ENCODE assay signal across 11 cellular contexts in genomic region chr7:27102578-27103442, GRCh38. TPM values are rescaled to one million over a fixed set of nuclear protein-coding genes. Genes with fewer than 3 reads are reported as not detected.
DNase-seq lines count a peak whose midpoint lies in the region; ATAC-seq, FAIRE-seq and TF ChIP-seq lines count a peak whose summit lies in the region.
"Had no signal": no experiment of that assay in that cellular context is flagged by ENCODE, and none has a peak within 500 bp of the region (broad histone marks: within the 10 kb centered on the region; RNA-seq: fewer than 3 reads in every experiment).

TSS of gene HOXA2 (minus strand) at chr7:27102683. CDS start at chr7:27102500, 183 bp downstream.

- H3K9ac ChIP-seq in IMR-90 (ENCODE audit: low read depth, low read length): peak within 1 kb of the TSS; percentile 93

- in situ Hi-C loops in IMR-90 (cut with MboI; ENCODE audit: low sequenced_read_pairs): loop anchor here (5.0 to 10.0 kb wide), 4 partner anchors 39 to 1241 kb away; partner anchors contain the start of gene HOXA5

- H4K5ac ChIP-seq in IMR-90 (ENCODE audit: low read depth, low read length): peak within 1 kb of the TSS; percentile 82

- 0% methylated on average over 9 of the region's 29 CpGs; no CpG with 5 or more reads in 1 of the 2 experiments for WGBS in IMR-90 (ENCODE audit: extremely low coverage in 2 of 2, insufficient read length in 1 of 2), 2 experiments
- WGBS in small intestine, 3 donors: 8 to 13% (median 9%) methylated on average over 29 of the region's 29 CpGs
- whole genome bisulfite sequencing in testis, 2 donors: 5 to 9% methylated on average over 29 of the region's 29 CpGs

- TF ChIP-seq CTCF in IMR-90 (conservative IDR thresholded peaks at IDR 0.05; ENCODE audit: low read depth, low read length) (no peak), testis (IDR thresholded peaks at IDR 0.05) (no peak), A673 (conservative IDR thresholded peaks at IDR 0.05; ENCODE audit: low read depth, low read length) (no peak)

- H3K36me3 ChIP-seq in IMR-90 (ENCODE audit: control insufficient read depth, insufficient read depth, low read length) (peaks cover 10% of the 10 kb centered on the region), small intestine (ENCODE audit: control insufficient read depth in 2 of 2, insufficient read depth in 2 of 2, low read length in 2 of 2) (no peaks in the 10 kb centered on the region), testis (ENCODE audit: low read depth, missing control alignments) (no peaks in the 10 kb centered on the region), A673 (ENCODE audit: insufficient read depth, low read length, poor library complexity, severe bottlenecking) (no peaks in the 10 kb centered on the region)

- peaks cover 9% of the 10 kb centered on the region for H3K4me1 Mint-ChIP-seq in activated T-helper 2 cell treated with anti-CD3 and anti-CD28 coated beads, Interferon-gamma antibody, Interleukin-2, Interleukin-4, amounts not matched to agents 10 μg/mL and 5 μg/mL and 100 μg/mL, durations not matched to agents 14 hours and 24 hours and 36 hours (ENCODE audit: low read depth)

- peak within 1 kb of the TSS; percentile 91 for H3K4ac ChIP-seq in IMR-90 (ENCODE audit: low read depth, low read length)

- H3K9me3 ChIP-seq in IMR-90 (ENCODE audit: control insufficient read depth, insufficient read depth, low read length) (no peaks in the 10 kb centered on the region), small intestine (ENCODE audit: control insufficient read depth, low read depth) (no peaks in the 10 kb centered on the region), testis (no peaks in the 10 kb centered on the region), A673 (ENCODE audit: low read depth, low read length, poor library complexity, severe bottlenecking) (no peaks in the 10 kb centered on the region)
- H3K9me3 ChIP-seq: tibial artery had no signal

- ATAC-seq in IMR-90 (ENCODE audit: low read depth): peak; percentile 18

- peak within 1 kb of the TSS; percentile 76 for H2AK5ac ChIP-seq in IMR-90 (ENCODE audit: low read depth, low read length)

- no peaks in the 10 kb centered on the region for H3K27me3 ChIP-seq in IMR-90 (ENCODE audit: control insufficient read depth, insufficient read depth, low read length)
- peaks cover 5 to 13% of the 10 kb centered on the region in 2 donors for H3K27me3 ChIP-seq in small intestine (ENCODE audit: control insufficient read depth in 2 of 2, insufficient read depth in 2 of 2, low read length in 2 of 2)
- no peaks in the 10 kb centered on the region for H3K27me3 ChIP-seq in testis
- peaks cover 100% of the 10 kb centered on the region for H3K27me3 ChIP-seq in A673 (replicated peaks; ENCODE audit: insufficient read depth, low read depth, low read length, poor library complexity)
- H3K27me3 ChIP-seq: tibial artery had no signal

- no peaks in the 10 kb centered on the region for H3K9me1 ChIP-seq in IMR-90 (ENCODE audit: insufficient read depth, low read length)

- H4K20me1 ChIP-seq in IMR-90 (ENCODE audit: insufficient read depth, low read length): 0 out of 2 replicates have a peak, but pooled peaks cover 7% of the 10 kb centered on the region

- H3K4me2 ChIP-seq in IMR-90 (ENCODE audit: low read depth, low read length): peak within 1 kb of the TSS; percentile 97

- no peak within 1 kb of the TSS for H3K4me3 Mint-ChIP-seq in activated T-helper 2 cell treated with anti-CD3 and anti-CD28 coated beads, Interferon-gamma antibody, Interleukin-2, Interleukin-4, amounts not matched to agents 10 μg/mL and 5 μg/mL and 100 μg/mL, durations not matched to agents 14 hours and 24 hours and 36 hours (ENCODE audit: low read depth)
- H3K4me3 Mint-ChIP-seq: T-helper 2 cell treated with Interferon-gamma antibody and Interleukin-4, amounts not matched to agents 5 μg/mL and 100 μg/mL, for 36 hours had no signal

- dilution Hi-C loops in IMR-90 (cut with HindIII; ENCODE audit: low sequenced_read_pairs, unreplicated experiment): no loop called here

- CTCF ChIA-PET in IMR-90 (lab: Yijun Ruan, JAX): no interaction called here
- CTCF ChIA-PET in A673 (lab: Charles Lee): no interaction called here

- POLR2A ChIA-PET in IMR-90 (lab: Charles Lee; ENCODE audit: unreplicated experiment) (no interaction called here), A673 (lab: Charles Lee; ENCODE audit: low non-redundant PET) (no interaction called here)

- H3K9me3 Mint-ChIP-seq in activated T-helper 2 cell treated with anti-CD3 and anti-CD28 coated beads, Interferon-gamma antibody, Interleukin-2, Interleukin-4, amounts not matched to agents 10 μg/mL and 5 μg/mL and 100 μg/mL, durations not matched to agents 14 hours and 24 hours and 36 hours: no peaks in the 10 kb centered on the region
- H3K9me3 Mint-ChIP-seq: T-helper 2 cell treated with Interferon-gamma antibody and Interleukin-4, amounts not matched to agents 5 μg/mL and 100 μg/mL, for 36 hours had no signal

- TF ChIP-seq RAD21 in IMR-90 (IDR thresholded peaks at IDR 0.05; ENCODE audit: low read length): no peak

- peak within 1 kb of the TSS; percentile 88 for H2AFZ ChIP-seq in IMR-90 (replicated peaks; ENCODE audit: low read length, poor library complexity)

- no peak for FAIRE-seq in small intestine (lab: Jason Lieb, UNC)

- H2BK120ac ChIP-seq in IMR-90 (ENCODE audit: low read depth, low read length): peak within 1 kb of the TSS; percentile 84

- peaks cover 32% of the 10 kb centered on the region for H3K36me3 Mint-ChIP-seq in activated T-helper 2 cell treated with anti-CD3 and anti-CD28 coated beads, Interferon-gamma antibody, Interleukin-2, Interleukin-4, amounts not matched to agents 10 μg/mL and 5 μg/mL and 100 μg/mL, durations not matched to agents 14 hours and 24 hours and 36 hours (ENCODE audit: low read depth)

- H4K91ac ChIP-seq in IMR-90 (ENCODE audit: insufficient read depth, low read depth, low read length): peak within 1 kb of the TSS; percentile 86

- H3K27ac Mint-ChIP-seq in activated T-helper 2 cell treated with anti-CD3 and anti-CD28 coated beads, Interferon-gamma antibody, Interleukin-2, Interleukin-4, amounts not matched to agents 10 μg/mL and 5 μg/mL and 100 μg/mL, durations not matched to agents 14 hours and 24 hours and 36 hours: no peak within 1 kb of the TSS
- H3K27ac Mint-ChIP-seq: T-helper 2 cell treated with Interferon-gamma antibody and Interleukin-4, amounts not matched to agents 5 μg/mL and 100 μg/mL, for 36 hours had no signal

- peak within 1 kb of the TSS; percentile 81 for H3K14ac ChIP-seq in IMR-90 (replicated peaks; ENCODE audit: low read depth, low read length)

- H3K4me3 ChIP-seq in IMR-90 (ENCODE audit: insufficient read depth, low read depth, low read length) (peak within 1 kb of the TSS; percentile 52), small intestine (ENCODE audit: low read depth in 1 of 2, low read length in 2 of 2) (peak within 1 kb of the TSS; percentile 10 to 17), testis (no peak within 1 kb of the TSS), A673 (ENCODE audit: low read depth, low read length, poor library complexity, severe bottlenecking) (no peak within 1 kb of the TSS)

- H3K4me1 ChIP-seq in IMR-90 (ENCODE audit: control insufficient read depth, insufficient read depth, low read length): peaks cover 31% of the 10 kb centered on the region
- peaks cover 2% of the 10 kb centered on the region in 2 donors for H3K4me1 ChIP-seq in small intestine (ENCODE audit: control insufficient read depth in 2 of 2, insufficient read depth in 1 of 2, low read depth in 1 of 2, low read length in 1 of 2)
- H3K4me1 ChIP-seq in testis: no peaks in the 10 kb centered on the region
- no peaks in the 10 kb centered on the region for H3K4me1 ChIP-seq in A673 (ENCODE audit: insufficient read depth, low read length, poor library complexity, severe bottlenecking)

- H4K8ac ChIP-seq in IMR-90 (ENCODE audit: low read depth in 2 of 2, low read length in 2 of 2): peak within 1 kb of the TSS; percentile 54 to 84

- peaks cover 0 to 20% of the 10 kb centered on the region in 2 experiments; a peak in 2 of 4 replicates for H3K79me1 ChIP-seq in IMR-90 (ENCODE audit: low read depth in 1 of 2, low read length in 2 of 2)

- peak within 1 kb of the TSS; percentile 86 for H2AK9ac ChIP-seq in IMR-90 (replicated peaks; ENCODE audit: low read depth, low read length, poor library complexity)

- H3K27me3 Mint-ChIP-seq in activated T-helper 2 cell treated with anti-CD3 and anti-CD28 coated beads, Interferon-gamma antibody, Interleukin-2, Interleukin-4, amounts not matched to agents 10 μg/mL and 5 μg/mL and 100 μg/mL, durations not matched to agents 14 hours and 24 hours and 36 hours (ENCODE audit: low read depth): peaks cover 78% of the 10 kb centered on the region

- peak within 1 kb of the TSS; percentile 96 for H3K27ac ChIP-seq in IMR-90 (ENCODE audit: insufficient read depth, low read length)
- H3K27ac ChIP-seq in small intestine (ENCODE audit: low read depth in 1 of 2, low read length in 1 of 2): peak within 1 kb of the TSS; percentile 59 to 87
- H3K27ac ChIP-seq in testis: no peak within 1 kb of the TSS
- H3K27ac ChIP-seq in A673 (ENCODE audit: low read depth, low read length, poor library complexity, severe bottlenecking): no peak within 1 kb of the TSS
- H3K27ac ChIP-seq: tibial artery had no signal

- H3K18ac ChIP-seq in IMR-90 (ENCODE audit: low read depth, low read length): peak within 1 kb of the TSS; percentile 93

- H2BK20ac ChIP-seq in IMR-90 (ENCODE audit: low read depth, low read length): peak within 1 kb of the TSS; percentile 82

- H3K56ac ChIP-seq in IMR-90 (ENCODE audit: extremely low read depth, insufficient read depth, low read length): peak within 1 kb of the TSS; percentile 86

- intact Hi-C loops in IMR-90 (cut with micrococcal nuclease) (no loop called here), testis (cut with DNase I; ENCODE audit: low total_unique reads) (no loop called here), A673 (cut with micrococcal nuclease; ENCODE audit: unreplicated experiment) (no loop called here)
- intact Hi-C loops in activated T-helper 2 cell treated with anti-CD3 and anti-CD28 coated beads, Interferon-gamma antibody, Interleukin-2, Interleukin-4, amounts not matched to agents 10 μg/mL and 5 μg/mL and 100 μg/mL, durations not matched to agents 14 hours and 24 hours and 36 hours (cut with micrococcal nuclease): loop anchor here (5.0 kb wide), 1 partner anchor 1304 kb away; no protein-coding TSS in a partner anchor

- peak within 1 kb of the TSS; percentile 96 for H3K23ac ChIP-seq in IMR-90 (ENCODE audit: low read depth, low read length)

- TF ChIP-seq POLR2A in IMR-90 (IDR thresholded peaks at IDR 0.05; ENCODE audit: low read depth, low read length): no peak
- TF ChIP-seq POLR2A in testis (IDR thresholded peaks at IDR 0.05): no peak

- peak within 1 kb of the TSS; percentile 95 for H2BK5ac ChIP-seq in IMR-90 (ENCODE audit: low read depth, low read length, poor library complexity, severe bottlenecking)

- peak within 1 kb of the TSS; percentile 71; the same call in 2 of the 3 replicates for H2BK15ac ChIP-seq in IMR-90 (ENCODE audit: low read depth, low read length)

- DNase-seq in IMR-90 (peak; percentile 91), astrocyte of the hippocampus (ENCODE audit: low read depth, low spot score) (peak; percentile 25), kidney tubule cell (ENCODE audit: low spot score) (peak; percentile 67), small intestine (no peak), testis (no peak), A673 (ENCODE audit: low spot score) (no peak), NCI-H524 (lab: John Stamatoyannopoulos, UW) (no peak)
- DNase-seq in activated T-helper 2 cell treated with anti-CD3 and anti-CD28 coated beads, Interferon-gamma antibody, Interleukin-2, Interleukin-4, amounts not matched to agents 10 μg/mL and 5 μg/mL and 100 μg/mL, durations not matched to agents 14 hours and 24 hours and 36 hours (ENCODE audit: low spot score): no peak
- DNase-seq: cortex of kidney, tibial artery had no signal

- no TSS peak for BruUV-seq in IMR-90 (replicated peaks; lab: Mats Ljungman, UMichigan)
- BruUV-seq in A673 (replicated peaks; lab: Mats Ljungman, UMichigan): no TSS peak

RNA-seq across cellular contexts. Expression of gene HOXA2, which starts in this region (rescaled TPM):
- 1.6 and 1.7 TPM in 2 replicates for total RNA-seq in IMR-90 (2012; rRNA removed)
- 2.4 and 3.9 TPM in 2 replicates for polyA plus RNA-seq in IMR-90 (2012; rRNA removed)
- polyA plus RNA-seq in IMR-90 (2012; cell fraction: cytosol; rRNA removed): 0.93 and 1.8 TPM in 2 replicates
- 5.2 and 14.9 TPM in 2 replicates for polyA plus RNA-seq in IMR-90 (2012; cell fraction: nucleus; rRNA removed; ENCODE audit: low replicate concordance)
- under 1 TPM in 1 of 3 donors, not detected in 2; 0.97 TPM for polyA plus RNA-seq in small intestine
- total RNA-seq in activated T-helper 2 cell treated with anti-CD3 and anti-CD28 coated beads, Interferon-gamma antibody, Interleukin-2, Interleukin-4, amounts not matched to agents 10 μg/mL and 5 μg/mL and 100 μg/mL, durations not matched to agents 14 hours and 24 hours and 36 hours: not detected in 2 replicates
- total RNA-seq in testis: under 1 TPM in 1 of 2 donors, not detected in 1; 0.31 TPM
- 0.32 TPM for polyA plus RNA-seq in testis (ENCODE audit: insufficient read depth, low read depth, low replicate concordance)
- not detected in 2 replicates for total RNA-seq in A673 (2021)

Comparison
In these comparisons a context has a peak if more than half of its experiments do, and no peak if none do; other contexts are left out.
1. DNase-seq: peak in IMR-90 (single experiment), astrocyte of the hippocampus (single experiment) and kidney tubule cell (single experiment); none in small intestine (single experiment), activated T-helper 2 cell treated with anti-CD3 and anti-CD28 coated beads, Interferon-gamma antibody, Interleukin-2, Interleukin-4, amounts not matched to agents 10 μg/mL and 5 μg/mL and 100 μg/mL, durations not matched to agents 14 hours and 24 hours and 36 hours (single experiment), testis (single experiment), A673 (single experiment) and NCI-H524 (0 of 2).
2. H3K27ac ChIP-seq: peak in IMR-90 (single experiment) and small intestine (2 of 2); none in testis (0 of 2) and A673 (single experiment).
3. H3K4me3 ChIP-seq: peak in IMR-90 (single experiment) and small intestine (2 of 2); none in testis (0 of 2) and A673 (single experiment).